Comparison of ENCODE assay signal across 27 cellular contexts in the genomic region with DNA sequence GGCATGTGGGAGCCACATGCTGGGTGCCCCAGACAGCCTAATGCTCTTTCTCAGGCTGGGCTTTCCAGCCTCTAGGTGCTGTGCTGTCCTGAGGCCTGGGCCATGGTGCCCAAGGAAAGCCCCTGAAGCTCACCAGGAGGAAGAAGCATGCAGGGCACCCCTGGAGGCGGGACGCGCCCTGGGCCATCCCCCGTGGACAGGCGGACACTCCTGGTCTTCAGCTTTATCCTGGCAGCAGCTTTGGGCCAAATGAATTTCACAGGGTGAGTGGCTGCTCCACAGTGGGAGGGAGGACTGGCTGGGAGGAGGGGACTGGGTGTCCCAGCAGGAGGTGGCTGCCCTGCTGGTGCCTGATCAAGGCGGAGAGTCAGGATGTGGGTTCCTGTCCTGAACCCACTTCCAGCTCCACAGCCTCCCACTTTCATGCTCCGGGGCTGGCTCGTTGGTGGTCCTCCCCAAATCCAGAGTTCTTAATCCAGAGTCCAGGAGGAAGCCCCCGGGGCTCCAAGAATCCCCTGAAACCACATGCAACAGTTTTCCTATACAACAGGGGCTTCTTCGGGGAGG. TPM values are rescaled to one million over a fixed set of nuclear protein-coding genes. Genes with fewer than 3 reads are reported as not detected.
"Had no signal": no experiment of that assay in that cellular context is flagged by ENCODE, and none has a peak within 500 bp of the region (broad histone marks: within the 10 kb centered on the region; RNA-seq: fewer than 3 reads in every experiment).

No MANE protein-coding gene starts in this region.

- ATAC-seq: activated CD8-positive, alpha-beta T cell treated with anti-CD3 and anti-CD28 coated beads, Interleukin-2, amount 10 ng/mL, durations not matched to agents 7 days and 5 days; T-helper 17 cell had no signal

- H3K9me3 ChIP-seq: breast epithelium, SJSA1 had no signal

- H3K4me3 ChIP-seq: breast epithelium, SJSA1 had no signal

- H3K36me3 ChIP-seq: breast epithelium, SJSA1 had no signal

- H3K27me3 ChIP-seq: breast epithelium, SJSA1 had no signal

- H3K4me3 Mint-ChIP-seq: activated CD8-positive, alpha-beta T cell treated with anti-CD3 and anti-CD28 coated beads, Interleukin-2, amount 10 ng/mL, durations not matched to agents 7 days and 5 days; activated naive CD4-positive, alpha-beta T cell treated with anti-CD3 and anti-CD28 coated beads, Interleukin-2, amount 50 U/mL, for 24 hours; central memory CD8-positive, alpha-beta T cell; T-helper 17 cell had no signal

- H3K27ac ChIP-seq: breast epithelium, RWPE1, SJSA1 had no signal

- H3K36me3 Mint-ChIP-seq: activated naive CD4-positive, alpha-beta T cell treated with anti-CD3 and anti-CD28 coated beads, Interleukin-2, amount 50 U/mL, for 24 hours; WTC11 had no signal

- H3K9me3 Mint-ChIP-seq: activated naive CD4-positive, alpha-beta T cell treated with anti-CD3 and anti-CD28 coated beads, Interleukin-2, amount 50 U/mL, for 24 hours; central memory CD8-positive, alpha-beta T cell; WTC11 had no signal

- H3K4me1 Mint-ChIP-seq: activated naive CD4-positive, alpha-beta T cell treated with anti-CD3 and anti-CD28 coated beads, Interleukin-2, amount 50 U/mL, for 24 hours; central memory CD8-positive, alpha-beta T cell had no signal

- H3K27me3 Mint-ChIP-seq: activated naive CD4-positive, alpha-beta T cell treated with anti-CD3 and anti-CD28 coated beads, Interleukin-2, amount 50 U/mL, for 24 hours had no signal

- H3K27ac Mint-ChIP-seq: activated CD8-positive, alpha-beta T cell treated with anti-CD3 and anti-CD28 coated beads, Interleukin-2, amount 10 ng/mL, durations not matched to agents 7 days and 5 days; activated naive CD4-positive, alpha-beta T cell treated with anti-CD3 and anti-CD28 coated beads, Interleukin-2, amount 50 U/mL, for 24 hours; T-helper 17 cell; WTC11 had no signal

- DNase-seq: activated CD4-positive, alpha-beta T cell treated with anti-CD3 and anti-CD28 coated beads for 48 hours; activated CD4-positive, alpha-beta T cell treated with anti-CD3 and anti-CD28 coated beads, Interleukin-2, amount 50 U/mL, for 4 hours; activated CD4-positive, CD25-positive, alpha-beta regulatory T cell treated with anti-CD3 and anti-CD28 coated beads, Interleukin-2, amount 50 U/mL, for 72 hours; activated CD8-positive, alpha-beta memory T cell treated with anti-CD3 and anti-CD28 coated beads, Interleukin-2, amount 50 U/mL, for 48 hours; activated CD8-positive, alpha-beta T cell treated with anti-CD3 and anti-CD28 coated beads, Interleukin-2, amount 10 ng/mL, durations not matched to agents 7 days and 5 days; activated T-cell treated with anti-CD3 and anti-CD28 coated beads, Interleukin-2, amount 50 U/mL, for 1 hour; aorta; Karpas-422; MM.1S; NCI-H1105; NCI-H1436; NCI-H1694 treated with DMSO at 0.1 percent for 48 hours; NCI-H2029 treated with DMSO at 0.1 percent for 48 hours; NCI-H345; NCI-H510A; NCI-H526 treated with DMSO at 0.1 percent for 48 hours; NCI-H82; Right ventricle myocardium superior; T-helper 17 cell; T-helper 9 cell had no signal

RNA-seq across cellular contexts. Expression of a gene that starts 1.8 kb away (rescaled TPM):
- total RNA-seq: aorta, breast epithelium, OCI-LY7, Right ventricle myocardium superior, WTC11 had no signal
- polyA plus RNA-seq: aorta had no signal

RNA-seq across cellular contexts. Expression of a gene that starts 33.9 kb away (rescaled TPM):
- total RNA-seq: activated CD8-positive, alpha-beta T cell treated with anti-CD3 and anti-CD28 coated beads, Interleukin-2, amount 10 ng/mL, durations not matched to agents 7 days and 5 days; OCI-LY7; Right ventricle myocardium superior; SJSA1; T-helper 17 cell had no signal

RNA-seq across cellular contexts. Expression of a gene that starts 53.5 kb away (rescaled TPM):
- total RNA-seq: activated CD8-positive, alpha-beta T cell treated with anti-CD3 and anti-CD28 coated beads, Interleukin-2, amount 10 ng/mL, durations not matched to agents 7 days and 5 days; OCI-LY7; Right ventricle myocardium superior; T-helper 17 cell; WTC11 had no signal
